Comparison of ENCODE assay signal across 10 cellular contexts in the genomic region with DNA sequence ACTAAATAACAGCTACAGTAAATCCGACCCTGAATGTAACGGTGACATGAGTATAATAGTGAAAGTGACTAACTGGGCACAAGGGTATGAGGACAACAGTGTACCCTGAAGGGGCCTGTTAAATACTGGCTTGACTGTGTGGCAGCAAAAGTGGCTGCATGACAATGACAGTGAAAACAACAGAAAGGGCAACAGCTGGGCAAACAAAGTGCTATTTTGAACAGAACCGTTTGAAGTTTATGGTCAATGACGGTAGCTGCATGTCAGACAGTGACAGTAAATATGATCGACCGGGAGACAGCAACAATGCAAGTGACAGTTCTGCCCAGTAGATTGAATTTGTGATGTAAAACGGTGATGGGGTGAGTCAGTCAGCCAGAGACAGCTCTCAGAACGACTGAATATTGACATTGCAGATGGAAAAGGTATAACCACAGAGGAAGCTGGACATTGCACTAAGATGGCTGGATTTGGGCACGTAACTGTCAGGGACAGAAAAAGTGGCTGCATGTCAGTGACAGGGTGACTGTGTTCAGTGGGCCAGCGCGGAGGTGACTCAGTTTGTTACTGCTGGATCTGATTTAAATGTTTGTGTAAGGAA. TPM values are rescaled to one million over a fixed set of nuclear protein-coding genes. Genes with fewer than 3 reads are reported as not detected.
DNase-seq lines count a peak whose midpoint lies in the region; ATAC-seq, FAIRE-seq and TF ChIP-seq lines count a peak whose summit lies in the region.
"Had no signal": no experiment of that assay in that cellular context is flagged by ENCODE, and none has a peak within 500 bp of the region (broad histone marks: within the 10 kb centered on the region; RNA-seq: fewer than 3 reads in every experiment).

No MANE protein-coding gene starts in this region.

- intact Hi-C loops in activated CD8-positive, alpha-beta T cell treated with anti-CD3 and anti-CD28 coated beads for 36 hours (cut with micrococcal nuclease), result no loop called here

- H3K27me3 ChIP-seq in CD8-positive, alpha-beta memory T cell (ENCODE audit: insufficient read depth, low read length, poor library complexity, severe bottlenecking), result no peaks in the 10 kb centered on the region
- H3K27me3 ChIP-seq in mucosa of rectum (ENCODE audit: control insufficient read depth in 2 of 2, insufficient read depth in 2 of 2, low read length in 2 of 2), result no peaks in the 10 kb centered on the region
- no peaks in the 10 kb centered on the region for H3K27me3 ChIP-seq in small intestine (ENCODE audit: control insufficient read depth in 2 of 2, insufficient read depth in 2 of 2, low read length in 2 of 2)
- H3K27me3 ChIP-seq: foreskin keratinocyte had no signal

- peak overlapping the region in 6 of 8 donors; percentile 18 to 91 (median 76) for H3K27ac Mint-ChIP-seq in CD8-positive, alpha-beta memory T cell
- peak overlapping the region; percentile 62 for H3K27ac Mint-ChIP-seq in activated CD8-positive, alpha-beta T cell treated with anti-CD3 and anti-CD28 coated beads for 36 hours

- no peak overlapping the region for H3K9ac ChIP-seq in mucosa of rectum (ENCODE audit: low read depth in 1 of 2, low read length in 2 of 2)

- H3K9me3 ChIP-seq in CD8-positive, alpha-beta memory T cell (ENCODE audit: low read length), result no peaks in the 10 kb centered on the region
- no peaks in the 10 kb centered on the region for H3K9me3 ChIP-seq in mucosa of rectum (ENCODE audit: control insufficient read depth in 2 of 2, low read length in 2 of 2)
- H3K9me3 ChIP-seq in small intestine (ENCODE audit: control insufficient read depth, low read depth), result no peaks in the 10 kb centered on the region

- H3K4me3 ChIP-seq in CD8-positive, alpha-beta memory T cell (ENCODE audit: low read length), result no peak overlapping the region
- H3K4me3 ChIP-seq in mucosa of rectum (ENCODE audit: low read length in 2 of 2), result peak overlapping the region; percentile 79 to 94
- no peak overlapping the region for H3K4me3 ChIP-seq in small intestine (ENCODE audit: low read depth in 1 of 2, low read length in 2 of 2)

- H3K27me3 Mint-ChIP-seq in CD8-positive, alpha-beta memory T cell, result peaks cover 0 to 3% of the 10 kb centered on the region in 2 donors
- H3K27me3 Mint-ChIP-seq in activated CD8-positive, alpha-beta T cell treated with anti-CD3 and anti-CD28 coated beads for 36 hours, result no peaks in the 10 kb centered on the region

- peaks cover 0 to 10% (median 2%) of the 10 kb centered on the region in 3 donors for H3K36me3 Mint-ChIP-seq in CD8-positive, alpha-beta memory T cell
- no peaks in the 10 kb centered on the region for H3K36me3 Mint-ChIP-seq in activated CD8-positive, alpha-beta T cell treated with anti-CD3 and anti-CD28 coated beads for 36 hours (ENCODE audit: low read depth)

- CTCF ChIA-PET in CD8-positive, alpha-beta memory T cell (lab: Charles Lee), result interaction anchor here (0.7 to 1.2 kb wide), 2 partner anchors 11 to 17 kb away, joined by 3 read pairs; no protein-coding TSS in a partner anchor
- CTCF ChIA-PET in activated CD8-positive, alpha-beta T cell treated with anti-CD3 and anti-CD28 coated beads for 36 hours (lab: Charles Lee), result interaction anchor here (1.1 kb wide), 1 partner anchor 30 kb away, joined by 4 read pairs; no protein-coding TSS in a partner anchor

- H3K36me3 ChIP-seq in CD8-positive, alpha-beta memory T cell (ENCODE audit: insufficient read depth, low read length), result no peaks in the 10 kb centered on the region
- H3K36me3 ChIP-seq in mucosa of rectum (ENCODE audit: control insufficient read depth in 2 of 2, insufficient read depth in 2 of 2, low read length in 2 of 2), result no peaks in the 10 kb centered on the region
- no peaks in the 10 kb centered on the region for H3K36me3 ChIP-seq in small intestine (ENCODE audit: control insufficient read depth in 2 of 2, insufficient read depth in 2 of 2, low read length in 2 of 2)

- FAIRE-seq in small intestine (lab: Jason Lieb, UNC), result no peak

- H3K4me1 Mint-ChIP-seq in CD8-positive, alpha-beta memory T cell, result peaks cover 26 to 43% (median 35%) of the 10 kb centered on the region in 3 donors
- H3K4me1 Mint-ChIP-seq in activated CD8-positive, alpha-beta T cell treated with anti-CD3 and anti-CD28 coated beads for 36 hours (ENCODE audit: low read depth), result peaks cover 23% of the 10 kb centered on the region

- no peak for TF ChIP-seq CTCF in activated CD8-positive, alpha-beta T cell treated with anti-CD3 and anti-CD28 coated beads for 36 hours (IDR thresholded peaks at IDR 0.05)

- WGBS in small intestine, 3 donors, result 48 to 65% (median 49%) methylated on average over 11 of the region's 11 CpGs

- H3K9me3 Mint-ChIP-seq in CD8-positive, alpha-beta memory T cell, result no peaks in the 10 kb centered on the region
- no peaks in the 10 kb centered on the region for H3K9me3 Mint-ChIP-seq in activated CD8-positive, alpha-beta T cell treated with anti-CD3 and anti-CD28 coated beads for 36 hours

- POLR2A ChIA-PET in CD8-positive, alpha-beta memory T cell (lab: Charles Lee), result interaction anchor here (0.6 to 1.6 kb wide), 2 partner anchors 21 to 1735 kb away, joined by 5 to 6 read pairs; no protein-coding TSS in a partner anchor
- POLR2A ChIA-PET in activated CD8-positive, alpha-beta T cell treated with anti-CD3 and anti-CD28 coated beads for 36 hours (lab: Charles Lee), result interaction anchor here (0.5 kb wide), 1 partner anchor 10 kb away, joined by 3 read pairs; no protein-coding TSS in a partner anchor

- peaks cover 20% of the 10 kb centered on the region for H3K4me1 ChIP-seq in CD8-positive, alpha-beta memory T cell (ENCODE audit: insufficient read depth, low read length)
- peaks cover 5 to 14% of the 10 kb centered on the region in 2 donors for H3K4me1 ChIP-seq in mucosa of rectum (ENCODE audit: control insufficient read depth in 2 of 2, insufficient read depth in 2 of 2, low read length in 2 of 2)
- no peaks in the 10 kb centered on the region for H3K4me1 ChIP-seq in small intestine (ENCODE audit: control insufficient read depth in 2 of 2, insufficient read depth in 1 of 2, low read depth in 1 of 2, low read length in 1 of 2)
- H3K4me1 ChIP-seq: foreskin keratinocyte had no signal

- no peak for DNase-seq in CD8-positive, alpha-beta memory T cell
- DNase-seq in LHCN-M2 (ENCODE audit: low read depth) (peak; percentile 47), small intestine (no peak), Ammon's horn (ENCODE audit: low spot score) (no peak)
- DNase-seq in activated CD8-positive, alpha-beta T cell treated with anti-CD3 and anti-CD28 coated beads for 36 hours, result no peak
- DNase-seq: foreskin keratinocyte, SIG-M5 had no signal

- no peak for ATAC-seq in activated CD8-positive, alpha-beta T cell treated with anti-CD3 and anti-CD28 coated beads for 36 hours
- ATAC-seq in GM19324 (IDR thresholded peaks at IDR 0.05; ENCODE audit: low FRiP score, unreplicated experiment) (no peak), HG03439 (IDR thresholded peaks at IDR 0.05; ENCODE audit: unreplicated experiment) (no peak)
- ATAC-seq: foreskin keratinocyte had no signal

- peak overlapping the region; percentile 66 to 95 (median 75) for H3K4me3 Mint-ChIP-seq in CD8-positive, alpha-beta memory T cell
- peak overlapping the region; percentile 81 for H3K4me3 Mint-ChIP-seq in activated CD8-positive, alpha-beta T cell treated with anti-CD3 and anti-CD28 coated beads for 36 hours

- no peak overlapping the region for H3K27ac ChIP-seq in CD8-positive, alpha-beta memory T cell (ENCODE audit: low read depth, low read length)
- H3K27ac ChIP-seq in mucosa of rectum (ENCODE audit: low read depth in 2 of 2, low read length in 2 of 2) (peak overlapping the region in 1 of 2 donors; percentile 93), small intestine (ENCODE audit: low read depth in 1 of 2, low read length in 1 of 2) (no peak overlapping the region)

RNA-seq across cellular contexts. Expression of a gene that starts 1.1 kb away (rescaled TPM):
- total RNA-seq in CD8-positive, alpha-beta memory T cell, result 10 to 100 TPM; 29.5 to 30.0 TPM
- polyA plus RNA-seq in CD8-positive, alpha-beta memory T cell, result 4.1 TPM
- 10.1 and 12.9 TPM in 2 replicates for total RNA-seq in LHCN-M2 (2014; rRNA removed)
- polyA plus RNA-seq in LHCN-M2 (2012), result 5.2 TPM
- total RNA-seq in activated CD8-positive, alpha-beta T cell treated with anti-CD3 and anti-CD28 coated beads for 36 hours, result 10 to 100 TPM; 14.0 to 14.3 TPM
- polyA plus RNA-seq in small intestine, result 1 to 10 TPM; 4.1 to 6.8 (median 6.5) TPM

Comparison
In these comparisons a context has a peak if more than half of its experiments do, and no peak if none do; other contexts are left out.
1. H3K4me3 ChIP-seq: peak in mucosa of rectum (2 of 2); none in CD8-positive, alpha-beta memory T cell (single experiment) and small intestine (0 of 2).